1 cellular context compared by ENCODE assay signal in the genomic region with DNA sequence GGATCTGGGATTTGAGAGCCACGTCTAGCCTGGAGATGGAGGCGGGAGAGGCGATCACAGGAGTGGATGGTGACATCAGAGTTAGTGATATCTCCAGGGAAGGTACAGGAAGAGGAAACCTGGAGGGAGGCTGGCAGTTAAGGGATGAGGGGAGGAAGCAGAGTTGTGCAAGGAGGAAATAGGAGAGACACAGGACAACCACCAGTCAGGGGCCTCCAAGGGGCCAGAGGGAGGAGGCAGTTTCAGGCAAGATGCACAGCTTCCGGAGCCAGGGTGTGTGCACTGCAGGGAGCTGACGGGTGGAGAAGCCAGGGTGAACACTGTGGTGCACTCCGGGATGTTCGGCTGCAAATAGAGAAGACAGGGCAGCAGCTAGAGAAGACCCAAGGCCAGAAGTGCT.
TF ChIP-seq lines count a peak whose summit lies in the region.

No MANE protein-coding gene starts in this region.

TF ChIP-seq in HEK293, 187 proteins besides CTCF, POLR2A, EP300 and RAD21 (continued from another document):
- TF ChIP-seq, protein P1, sequence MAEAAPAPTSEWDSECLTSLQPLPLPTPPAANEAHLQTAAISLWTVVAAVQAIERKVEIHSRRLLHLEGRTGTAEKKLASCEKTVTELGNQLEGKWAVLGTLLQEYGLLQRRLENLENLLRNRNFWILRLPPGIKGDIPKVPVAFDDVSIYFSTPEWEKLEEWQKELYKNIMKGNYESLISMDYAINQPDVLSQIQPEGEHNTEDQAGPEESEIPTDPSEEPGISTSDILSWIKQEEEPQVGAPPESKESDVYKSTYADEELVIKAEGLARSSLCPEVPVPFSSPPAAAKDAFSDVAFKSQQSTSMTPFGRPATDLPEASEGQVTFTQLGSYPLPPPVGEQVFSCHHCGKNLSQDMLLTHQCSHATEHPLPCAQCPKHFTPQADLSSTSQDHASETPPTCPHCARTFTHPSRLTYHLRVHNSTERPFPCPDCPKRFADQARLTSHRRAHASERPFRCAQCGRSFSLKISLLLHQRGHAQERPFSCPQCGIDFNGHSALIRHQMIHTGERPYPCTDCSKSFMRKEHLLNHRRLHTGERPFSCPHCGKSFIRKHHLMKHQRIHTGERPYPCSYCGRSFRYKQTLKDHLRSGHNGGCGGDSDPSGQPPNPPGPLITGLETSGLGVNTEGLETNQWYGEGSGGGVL (tag by site-specific recombination; IDR thresholded peaks at IDR 0.05) = peak; percentile 12; the same call in 1 of the 2 replicates
- TF ChIP-seq ZNF394 (tag by site-specific recombination; IDR thresholded peaks at IDR 0.05; ENCODE audit: borderline replicate concordance) = no peak
- 0 out of 2 replicates have a peak, but pooled peaks have one; percentile 10 for TF ChIP-seq ZNF600 (tag by site-specific recombination; IDR thresholded peaks at IDR 0.05)
- TF ChIP-seq, protein P2, sequence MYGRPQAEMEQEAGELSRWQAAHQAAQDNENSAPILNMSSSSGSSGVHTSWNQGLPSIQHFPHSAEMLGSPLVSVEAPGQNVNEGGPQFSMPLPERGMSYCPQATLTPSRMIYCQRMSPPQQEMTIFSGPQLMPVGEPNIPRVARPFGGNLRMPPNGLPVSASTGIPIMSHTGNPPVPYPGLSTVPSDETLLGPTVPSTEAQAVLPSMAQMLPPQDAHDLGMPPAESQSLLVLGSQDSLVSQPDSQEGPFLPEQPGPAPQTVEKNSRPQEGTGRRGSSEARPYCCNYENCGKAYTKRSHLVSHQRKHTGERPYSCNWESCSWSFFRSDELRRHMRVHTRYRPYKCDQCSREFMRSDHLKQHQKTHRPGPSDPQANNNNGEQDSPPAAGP (tag by site-specific recombination; IDR thresholded peaks at IDR 0.05) = peak; percentile 92
- TF ChIP-seq, protein P3, sequence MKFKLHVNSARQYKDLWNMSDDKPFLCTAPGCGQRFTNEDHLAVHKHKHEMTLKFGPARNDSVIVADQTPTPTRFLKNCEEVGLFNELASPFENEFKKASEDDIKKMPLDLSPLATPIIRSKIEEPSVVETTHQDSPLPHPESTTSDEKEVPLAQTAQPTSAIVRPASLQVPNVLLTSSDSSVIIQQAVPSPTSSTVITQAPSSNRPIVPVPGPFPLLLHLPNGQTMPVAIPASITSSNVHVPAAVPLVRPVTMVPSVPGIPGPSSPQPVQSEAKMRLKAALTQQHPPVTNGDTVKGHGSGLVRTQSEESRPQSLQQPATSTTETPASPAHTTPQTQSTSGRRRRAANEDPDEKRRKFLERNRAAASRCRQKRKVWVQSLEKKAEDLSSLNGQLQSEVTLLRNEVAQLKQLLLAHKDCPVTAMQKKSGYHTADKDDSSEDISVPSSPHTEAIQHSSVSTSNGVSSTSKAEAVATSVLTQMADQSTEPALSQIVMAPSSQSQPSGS (tag by site-specific recombination; IDR thresholded peaks at IDR 0.05; ENCODE audit: low read depth) = 0 out of 2 replicates have a peak, but pooled peaks have one; percentile 11
